ENCODE assay signal across 24 cellular contexts in the genomic region with DNA sequence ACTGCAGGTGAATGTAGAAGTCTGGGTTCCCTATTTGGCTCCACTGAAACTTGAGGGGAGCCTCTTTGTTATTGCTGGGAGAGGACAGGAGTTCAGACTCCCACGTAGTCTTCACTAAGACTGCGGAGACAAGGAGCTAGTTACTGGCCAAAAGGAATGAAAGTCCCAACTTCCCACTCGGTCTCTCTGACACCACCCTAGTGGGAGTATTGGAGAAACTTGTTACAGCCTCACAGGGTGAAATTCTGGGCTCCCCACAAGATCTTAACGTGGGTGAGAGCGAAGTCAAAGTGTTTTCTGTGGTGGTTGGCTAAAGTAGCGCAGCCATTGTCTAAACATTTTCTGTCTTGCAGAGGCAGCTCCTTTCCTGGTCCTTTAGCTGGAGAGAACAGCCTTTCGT. TPM values are rescaled to one million over a fixed set of nuclear protein-coding genes. Genes with fewer than 3 reads are reported as not detected.
DNase-seq lines count a peak whose midpoint lies in the region; ATAC-seq and TF ChIP-seq lines count a peak whose summit lies in the region.
"Had no signal": no experiment of that assay in that cellular context is flagged by ENCODE, and none has a peak within 500 bp of the region (broad histone marks: within the 10 kb centered on the region; RNA-seq: fewer than 3 reads in every experiment).

No MANE protein-coding gene starts in this region.

- no peak overlapping the region for H3K4me2 ChIP-seq in neural progenitor cell

- H3K4me3 Mint-ChIP-seq in neural progenitor cell: no peak overlapping the region
- H3K4me3 Mint-ChIP-seq: activated CD4-positive, alpha-beta T cell treated with anti-CD3 and anti-CD28 coated beads, Interleukin-2, amount 10 ng/mL, durations not matched to agents 24 days and 14 days; activated naive CD8-positive, alpha-beta T cell treated with anti-CD3 and anti-CD28 coated beads, Interleukin-2, amount 50 U/mL, for 24 hours; activated T-cell treated with anti-CD3 and anti-CD28 coated beads, Interleukin-2, amount 50 U/mL, for 24 hours; CD4-positive, CD25-positive, alpha-beta regulatory T cell had no signal

- intact Hi-C loops in Right ventricle myocardium superior (cut with DNase I) (no loop called here), cardiac septum (cut with DNase I) (no loop called here), heart left ventricle (cut with DNase I) (loop anchor here in 1 of 10 donors (5.0 to 10.0 kb wide), 2 partner anchors 167 to 404 kb away; no protein-coding TSS in a partner anchor), tibial artery (cut with DNase I; ENCODE audit: low total_unique reads) (no loop called here)

- no peak overlapping the region for H3K27ac Mint-ChIP-seq in neural progenitor cell
- H3K27ac Mint-ChIP-seq: activated CD4-positive, alpha-beta T cell treated with anti-CD3 and anti-CD28 coated beads, Interleukin-2, amount 10 ng/mL, durations not matched to agents 24 days and 14 days; activated naive CD8-positive, alpha-beta T cell treated with anti-CD3 and anti-CD28 coated beads, Interleukin-2, amount 50 U/mL, for 24 hours; activated T-cell treated with anti-CD3 and anti-CD28 coated beads, Interleukin-2, amount 50 U/mL, for 24 hours; CD4-positive, CD25-positive, alpha-beta regulatory T cell had no signal

- no peak for DNase-seq in Right ventricle myocardium superior
- no peak for DNase-seq in cardiac septum (ENCODE audit: low spot score)
- DNase-seq in heart left ventricle: no peak
- DNase-seq in neural progenitor cell (ENCODE audit: low spot score): no peak
- DNase-seq in thoracic aorta (ENCODE audit: low spot score): no peak
- no peak for DNase-seq in RPMI8226
- DNase-seq in tibial artery: no peak
- no peak for DNase-seq in SIG-M5 treated with dmso at 0.1 percent for 504 hours (lab: John Stamatoyannopoulos, UW; ENCODE audit: unreplicated experiment)
- DNase-seq: 8988T; activated CD4-positive, alpha-beta T cell treated with anti-CD3 and anti-CD28 coated beads, Interleukin-2, amount 10 ng/mL, durations not matched to agents 24 days and 14 days; activated gamma-delta T cell; activated naive CD8-positive, alpha-beta T cell treated with anti-CD3 and anti-CD28 coated beads, Interleukin-2, amount 50 U/mL, for 24 hours; activated T-cell treated with anti-CD3 and anti-CD28 coated beads, Interleukin-2, amount 50 U/mL, for 24 hours; CD4-positive, CD25-positive, alpha-beta regulatory T cell; DND-41; effector memory CD4-positive, alpha-beta T cell; kidney; stimulated activated naive CD4-positive, alpha-beta T cell treated with Interleukin-2 at 50 U/mL for 16 hours had no signal

- WGBS in heart left ventricle, 4 donors: 43 to 54% (median 46%) methylated on average over 7 of the region's 7 CpGs

- peak overlapping the region in 9 of 12 donors; percentile 17 to 60 (median 29) for H3K4me3 ChIP-seq in heart left ventricle
- H3K4me3 ChIP-seq in neural progenitor cell: no peak overlapping the region
- peak overlapping the region; percentile 51 for H3K4me3 ChIP-seq in thoracic aorta
- no peak overlapping the region for H3K4me3 ChIP-seq in tibial artery
- H3K4me3 ChIP-seq: gastroesophageal sphincter, prostate gland, tibial nerve had no signal

- H4K20me1 ChIP-seq in neural progenitor cell (ENCODE audit: low read depth): no peaks in the 10 kb centered on the region

- peak; percentile 6 for ATAC-seq in Right ventricle myocardium superior (ENCODE audit: poor library complexity)
- ATAC-seq in heart left ventricle: peak in 3 of 4 donors; percentile 33 to 53 (median 48)
- ATAC-seq in thoracic aorta (ENCODE audit: insufficient number of reproducible peaks, low FRiP score, low read depth): no peak
- ATAC-seq: activated naive CD8-positive, alpha-beta T cell treated with anti-CD3 and anti-CD28 coated beads, Interleukin-2, amount 50 U/mL, for 24 hours; gastroesophageal sphincter had no signal

- H3K27me3 ChIP-seq in heart left ventricle: no peaks in the 10 kb centered on the region
- H3K27me3 ChIP-seq in neural progenitor cell: no peaks in the 10 kb centered on the region
- H3K27me3 ChIP-seq in thoracic aorta (replicated peaks; ENCODE audit: insufficient read depth): no peaks in the 10 kb centered on the region
- no peaks in the 10 kb centered on the region for H3K27me3 ChIP-seq in tibial artery
- H3K27me3 ChIP-seq: gastroesophageal sphincter, neutrophil, tibial nerve had no signal

- H3F3A ChIP-seq in neural progenitor cell (ENCODE audit: low read depth): no peaks in the 10 kb centered on the region

- H3K9ac ChIP-seq in neural progenitor cell: no peak overlapping the region

- H3K79me2 ChIP-seq in neural progenitor cell (ENCODE audit: low read depth): no peaks in the 10 kb centered on the region

- no peaks in the 10 kb centered on the region for H3K27me3 Mint-ChIP-seq in neural progenitor cell (ENCODE audit: insufficient read depth, low read depth)
- H3K27me3 Mint-ChIP-seq: activated naive CD8-positive, alpha-beta T cell treated with anti-CD3 and anti-CD28 coated beads, Interleukin-2, amount 50 U/mL, for 24 hours; activated T-cell treated with anti-CD3 and anti-CD28 coated beads, Interleukin-2, amount 50 U/mL, for 24 hours had no signal

- H2AFZ ChIP-seq in neural progenitor cell (replicated peaks): peak overlapping the region; percentile 99

- H3K36me3 ChIP-seq in heart left ventricle (peaks cover 0 to 39% (median 1%) of the 10 kb centered on the region in 9 donors), neural progenitor cell (no peaks in the 10 kb centered on the region), thoracic aorta (no peaks in the 10 kb centered on the region), tibial artery (peaks cover 0 to 4% (median 4%) of the 10 kb centered on the region in 3 donors)
- H3K36me3 ChIP-seq: gastroesophageal sphincter, neutrophil, prostate gland, tibial nerve had no signal

- peak overlapping the region; percentile 55 to 88 (median 76) for H3K27ac ChIP-seq in heart left ventricle
- H3K27ac ChIP-seq in neural progenitor cell: no peak overlapping the region
- peak overlapping the region; percentile 12 to 36 for H3K27ac ChIP-seq in thoracic aorta
- no peak overlapping the region for H3K27ac ChIP-seq in tibial artery
- H3K27ac ChIP-seq: gastroesophageal sphincter, neutrophil, prostate gland had no signal

- no peak for TF ChIP-seq CTCF in heart left ventricle (IDR thresholded peaks at IDR 0.05)
- TF ChIP-seq CTCF in neural progenitor cell (IDR thresholded peaks at IDR 0.05): no peak
- no peak for TF ChIP-seq CTCF in thoracic aorta (IDR thresholded peaks at IDR 0.05)
- no peak for TF ChIP-seq CTCF in tibial artery (IDR thresholded peaks at IDR 0.05)

- peaks cover 0 to 52% (median 14%) of the 10 kb centered on the region in 12 donors for H3K4me1 ChIP-seq in heart left ventricle
- peaks cover 7% of the 10 kb centered on the region for H3K4me1 ChIP-seq in neural progenitor cell
- peaks cover 16 to 38% of the 10 kb centered on the region in 2 donors for H3K4me1 ChIP-seq in thoracic aorta (ENCODE audit: control insufficient read depth in 1 of 2, low read depth in 2 of 2)
- no peaks in the 10 kb centered on the region for H3K4me1 ChIP-seq in tibial artery
- H3K4me1 ChIP-seq: gastroesophageal sphincter, prostate gland had no signal

- peak in 1 of 2 donors; percentile 31 for TF ChIP-seq POLR2A in heart left ventricle (IDR thresholded peaks at IDR 0.05)

- H3K4me1 Mint-ChIP-seq in neural progenitor cell: no peaks in the 10 kb centered on the region
- H3K4me1 Mint-ChIP-seq: activated CD4-positive, alpha-beta T cell treated with anti-CD3 and anti-CD28 coated beads, Interleukin-2, amount 10 ng/mL, durations not matched to agents 24 days and 14 days; activated naive CD8-positive, alpha-beta T cell treated with anti-CD3 and anti-CD28 coated beads, Interleukin-2, amount 50 U/mL, for 24 hours had no signal

- H3K9me3 ChIP-seq in heart left ventricle: no peaks in the 10 kb centered on the region
- no peaks in the 10 kb centered on the region for H3K9me3 ChIP-seq in neural progenitor cell (ENCODE audit: low read depth)
- no peaks in the 10 kb centered on the region for H3K9me3 ChIP-seq in thoracic aorta
- no peaks in the 10 kb centered on the region for H3K9me3 ChIP-seq in tibial artery
- H3K9me3 ChIP-seq: gastroesophageal sphincter, neutrophil, prostate gland had no signal

- H3K9me3 Mint-ChIP-seq in neural progenitor cell: no peaks in the 10 kb centered on the region
- H3K9me3 Mint-ChIP-seq: activated CD4-positive, alpha-beta T cell treated with anti-CD3 and anti-CD28 coated beads, Interleukin-2, amount 10 ng/mL, durations not matched to agents 24 days and 14 days; activated naive CD8-positive, alpha-beta T cell treated with anti-CD3 and anti-CD28 coated beads, Interleukin-2, amount 50 U/mL, for 24 hours; activated T-cell treated with anti-CD3 and anti-CD28 coated beads, Interleukin-2, amount 50 U/mL, for 24 hours had no signal

- no peaks in the 10 kb centered on the region for H3K36me3 Mint-ChIP-seq in neural progenitor cell
- H3K36me3 Mint-ChIP-seq: CD4-positive, CD25-positive, alpha-beta regulatory T cell had no signal

RNA-seq across cellular contexts. Expression of a gene that starts 13.5 kb away (rescaled TPM):
- total RNA-seq in Right ventricle myocardium superior (705 TPM), cardiac septum (727 TPM), heart left ventricle (1,000 to 10,000 TPM in 1 of 9 donors, 100 to 1,000 TPM in 8; 466 to 1,072 (median 885) TPM), neural progenitor cell (ENCODE audit: low replicate concordance) (not detected in 2 replicates), thoracic aorta (10 to 100 TPM; 11.0 to 11.5 TPM)
- polyA plus RNA-seq in heart left ventricle: 100 to 1,000 TPM; 592 to 872 TPM
- total RNA-seq: activated CD4-positive, alpha-beta T cell treated with anti-CD3 and anti-CD28 coated beads, Interleukin-2, amount 10 ng/mL, durations not matched to agents 24 days and 14 days; CD4-positive, CD25-positive, alpha-beta regulatory T cell; lung microvascular endothelial cell; NCI-H460 had no signal

Comparison
In these comparisons a context has a peak if more than half of its experiments do, and no peak if none do; other contexts are left out.
1. H3K27ac ChIP-seq: peak in heart left ventricle (12 of 12) and thoracic aorta (2 of 2); none in neural progenitor cell (single experiment) and tibial artery (0 of 2).
2. H3K4me3 ChIP-seq: peak in heart left ventricle (9 of 12) and thoracic aorta (single experiment); none in neural progenitor cell (single experiment) and tibial artery (0 of 2).
3. RNA of a gene that starts 13.5 kb away (total RNA-seq): 466 to 1,072 TPM in heart left ventricle, 727 TPM in cardiac septum (single experiment) and 705 TPM in Right ventricle myocardium superior (single experiment); 11.0 to 11.5 TPM in thoracic aorta and not detected in neural progenitor cell; every median in the first group is over 10 times any median in the second.